11 cellular contexts compared by ENCODE assay signal in the genomic region with DNA sequence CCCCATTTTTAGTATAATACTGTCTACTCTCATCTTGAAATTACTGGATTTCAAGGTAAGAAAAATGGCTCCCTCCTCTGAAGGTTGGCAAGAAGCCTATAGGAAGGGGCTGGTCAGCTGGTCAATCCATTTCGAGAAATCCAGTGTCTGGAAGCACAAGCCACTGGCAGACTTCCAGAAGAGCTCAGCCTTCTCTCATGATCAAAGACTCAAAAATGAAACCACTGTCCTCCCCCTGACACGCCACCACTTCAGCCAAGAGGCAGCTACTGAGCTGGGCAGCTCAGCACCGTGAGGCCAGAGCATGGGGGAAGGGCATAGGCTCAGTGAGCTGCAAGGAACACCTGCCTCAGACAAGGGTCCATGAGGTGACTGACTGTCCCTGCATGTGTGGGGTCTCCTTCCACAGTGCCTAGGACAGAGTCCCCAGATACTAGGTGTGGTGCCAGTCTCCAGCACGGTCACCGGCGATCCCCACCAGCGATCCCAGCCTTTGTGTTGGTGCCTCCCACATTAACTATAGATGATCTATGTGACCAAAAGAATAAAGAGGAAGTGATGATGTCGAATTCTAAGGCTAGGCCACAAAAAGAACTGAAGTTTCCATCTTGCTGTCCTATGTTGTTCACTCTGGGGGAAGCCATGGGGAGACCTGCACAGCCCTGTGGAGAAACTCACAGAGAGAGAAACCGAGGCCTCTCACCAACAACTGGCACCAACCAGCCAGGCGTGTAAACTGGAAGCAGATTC.
DNase-seq lines count a peak whose midpoint lies in the region; ATAC-seq, FAIRE-seq and TF ChIP-seq lines count a peak whose summit lies in the region.
"Had no signal": no experiment of that assay in that cellular context is flagged by ENCODE, and none has a peak within 500 bp of the region (broad histone marks: within the 10 kb centered on the region; RNA-seq: fewer than 3 reads in every experiment).

No MANE protein-coding gene starts in this region.

- in situ Hi-C loops in brain microvascular endothelial cell (cut with HindIII; ENCODE audit: low pct_ligation_motif_present, low sequenced_read_pairs), result no loop called here

- CTCF ChIA-PET in activated CD4-positive, alpha-beta T cell treated with anti-CD3 and anti-CD28 coated beads for 36 hours (lab: Charles Lee), result interaction anchor here (1.0 kb wide), 1 partner anchor 196 kb away, joined by 4 read pairs; no protein-coding TSS in a partner anchor
- CTCF ChIA-PET in activated naive CD4-positive, alpha-beta T cell treated with anti-CD3 and anti-CD28 coated beads, Interleukin-2, amount 10 ng/mL, durations not matched to agents 7 days and 5 days (lab: Charles Lee), result interaction anchor here (1.5 kb wide), 1 partner anchor 12 kb away, joined by 3 read pairs; no protein-coding TSS in a partner anchor

- no peak for TF ChIP-seq POLR2A in thyroid gland (IDR thresholded peaks at IDR 0.05)

- H3K36me3 ChIP-seq in brain microvascular endothelial cell (replicated peaks), result no peaks in the 10 kb centered on the region
- no peaks in the 10 kb centered on the region for H3K36me3 ChIP-seq in left lung
- no peaks in the 10 kb centered on the region for H3K36me3 ChIP-seq in thyroid gland
- H3K36me3 ChIP-seq in small intestine (ENCODE audit: control insufficient read depth in 2 of 2, insufficient read depth in 2 of 2, low read length in 2 of 2), result no peaks in the 10 kb centered on the region

- ATAC-seq in left lung, result peak; percentile 74
- no peak for ATAC-seq in activated CD4-positive, alpha-beta T cell treated with anti-CD3 and anti-CD28 coated beads for 36 hours
- ATAC-seq: Panc1 had no signal

- no peak overlapping the region for H3K27ac ChIP-seq in brain microvascular endothelial cell
- H3K27ac ChIP-seq in left lung, result peak overlapping the region; percentile 47 to 74
- H3K27ac ChIP-seq in thyroid gland, result peak overlapping the region; percentile 46 to 65 (median 57)
- peak overlapping the region in 1 of 2 donors; percentile 30 for H3K27ac ChIP-seq in small intestine (ENCODE audit: low read depth in 1 of 2, low read length in 1 of 2)
- H3K27ac ChIP-seq: 22Rv1 had no signal

- no peak for FAIRE-seq in small intestine (lab: Jason Lieb, UNC)

- H3K27me3 ChIP-seq in brain microvascular endothelial cell (replicated peaks) (no peaks in the 10 kb centered on the region), left lung (no peaks in the 10 kb centered on the region), thyroid gland (no peaks in the 10 kb centered on the region), small intestine (ENCODE audit: control insufficient read depth in 2 of 2, insufficient read depth in 2 of 2, low read length in 2 of 2) (no peaks in the 10 kb centered on the region)

- no peak overlapping the region for H3K27ac Mint-ChIP-seq in activated CD4-positive, alpha-beta T cell treated with anti-CD3 and anti-CD28 coated beads for 36 hours
- H3K27ac Mint-ChIP-seq in activated naive CD4-positive, alpha-beta T cell treated with anti-CD3 and anti-CD28 coated beads, Interleukin-2, amount 10 ng/mL, durations not matched to agents 7 days and 5 days, result no peak overlapping the region

- DNase-seq in NCI-H187 (lab: John Stamatoyannopoulos, UW) (peak; percentile 13 to 37), NCI-H187 treated with DMSO at 0.1 percent for 48 hours (lab: John Stamatoyannopoulos, UW) (no peak), brain microvascular endothelial cell (peak; percentile 92), left lung (peak in 1 of 2 donors; percentile 76), thyroid gland (peak; percentile 91 to 92), small intestine (no peak)
- no peak for DNase-seq in activated CD4-positive, alpha-beta T cell treated with anti-CD3 and anti-CD28 coated beads for 36 hours
- no peak for DNase-seq in activated naive CD4-positive, alpha-beta T cell treated with anti-CD3 and anti-CD28 coated beads, Interleukin-2, amount 10 ng/mL, durations not matched to agents 7 days and 5 days

- WGBS in thyroid gland, 2 donors, result 71 to 83% methylated on average over 8 to 10 of the region's 10 CpGs
- WGBS in small intestine, 3 donors, result 75 to 87% (median 82%) methylated on average over 10 of the region's 10 CpGs

- no peaks in the 10 kb centered on the region for H3K9me3 Mint-ChIP-seq in activated CD4-positive, alpha-beta T cell treated with anti-CD3 and anti-CD28 coated beads for 36 hours (ENCODE audit: low read depth)
- H3K9me3 Mint-ChIP-seq in activated naive CD4-positive, alpha-beta T cell treated with anti-CD3 and anti-CD28 coated beads, Interleukin-2, amount 10 ng/mL, durations not matched to agents 7 days and 5 days, result no peaks in the 10 kb centered on the region
- H3K9me3 Mint-ChIP-seq: central memory CD8-positive, alpha-beta T cell had no signal

- intact Hi-C loops in left lung (cut with DNase I) (no loop called here), thyroid gland (cut with DNase I) (no loop called here)
- intact Hi-C loops in activated CD4-positive, alpha-beta T cell treated with anti-CD3 and anti-CD28 coated beads for 36 hours (cut with DNase I, micrococcal nuclease), result no loop called here

- no peaks in the 10 kb centered on the region for H3K27me3 Mint-ChIP-seq in activated CD4-positive, alpha-beta T cell treated with anti-CD3 and anti-CD28 coated beads for 36 hours
- peaks cover 3% of the 10 kb centered on the region for H3K27me3 Mint-ChIP-seq in activated naive CD4-positive, alpha-beta T cell treated with anti-CD3 and anti-CD28 coated beads, Interleukin-2, amount 10 ng/mL, durations not matched to agents 7 days and 5 days
- H3K27me3 Mint-ChIP-seq: central memory CD8-positive, alpha-beta T cell had no signal

- no peaks in the 10 kb centered on the region for H3K36me3 Mint-ChIP-seq in activated CD4-positive, alpha-beta T cell treated with anti-CD3 and anti-CD28 coated beads for 36 hours (ENCODE audit: low read depth)
- no peaks in the 10 kb centered on the region for H3K36me3 Mint-ChIP-seq in activated naive CD4-positive, alpha-beta T cell treated with anti-CD3 and anti-CD28 coated beads, Interleukin-2, amount 10 ng/mL, durations not matched to agents 7 days and 5 days

- H3K4me3 Mint-ChIP-seq in activated CD4-positive, alpha-beta T cell treated with anti-CD3 and anti-CD28 coated beads for 36 hours, result no peak overlapping the region
- no peak overlapping the region for H3K4me3 Mint-ChIP-seq in activated naive CD4-positive, alpha-beta T cell treated with anti-CD3 and anti-CD28 coated beads, Interleukin-2, amount 10 ng/mL, durations not matched to agents 7 days and 5 days
- H3K4me3 Mint-ChIP-seq: central memory CD8-positive, alpha-beta T cell had no signal

- TF ChIP-seq CTCF in brain microvascular endothelial cell (IDR thresholded peaks at IDR 0.05; ENCODE audit: low read depth, low read length, missing control alignments), result no peak
- no peak for TF ChIP-seq CTCF in left lung (IDR thresholded peaks at IDR 0.05)
- no peak for TF ChIP-seq CTCF in thyroid gland (IDR thresholded peaks at IDR 0.05)

- H3K4me3 ChIP-seq in brain microvascular endothelial cell (ENCODE audit: low read depth, low read length), result no peak overlapping the region
- H3K4me3 ChIP-seq in left lung, result no peak overlapping the region
- no peak overlapping the region for H3K4me3 ChIP-seq in thyroid gland (replicated peaks in 1 of 3)
- H3K4me3 ChIP-seq in small intestine (ENCODE audit: low read depth in 1 of 2, low read length in 2 of 2), result no peak overlapping the region

- POLR2A ChIA-PET in activated CD4-positive, alpha-beta T cell treated with anti-CD3 and anti-CD28 coated beads for 36 hours (lab: Charles Lee), result no interaction called here

- H3K4me1 Mint-ChIP-seq in activated CD4-positive, alpha-beta T cell treated with anti-CD3 and anti-CD28 coated beads for 36 hours, result peaks cover 8% of the 10 kb centered on the region
- peaks cover 16% of the 10 kb centered on the region for H3K4me1 Mint-ChIP-seq in activated naive CD4-positive, alpha-beta T cell treated with anti-CD3 and anti-CD28 coated beads, Interleukin-2, amount 10 ng/mL, durations not matched to agents 7 days and 5 days

- H3K4me1 ChIP-seq in left lung (peaks cover 17 to 27% of the 10 kb centered on the region in 2 donors), thyroid gland (peaks cover 27 to 50% of the 10 kb centered on the region in 2 donors), small intestine (ENCODE audit: control insufficient read depth in 2 of 2, insufficient read depth in 1 of 2, low read depth in 1 of 2, low read length in 1 of 2) (no peaks in the 10 kb centered on the region)

- no peaks in the 10 kb centered on the region for H3K9me3 ChIP-seq in left lung
- no peaks in the 10 kb centered on the region for H3K9me3 ChIP-seq in thyroid gland
- H3K9me3 ChIP-seq in small intestine (ENCODE audit: control insufficient read depth, low read depth), result no peaks in the 10 kb centered on the region

Comparison
In these comparisons a context has a peak if more than half of its experiments do, and no peak if none do; other contexts are left out.
1. DNase-seq: peak in NCI-H187 (2 of 2), brain microvascular endothelial cell (single experiment) and thyroid gland (2 of 2); none in NCI-H187 treated with DMSO at 0.1 percent for 48 hours (single experiment), activated CD4-positive, alpha-beta T cell treated with anti-CD3 and anti-CD28 coated beads for 36 hours (single experiment), small intestine (single experiment) and activated naive CD4-positive, alpha-beta T cell treated with anti-CD3 and anti-CD28 coated beads, Interleukin-2, amount 10 ng/mL, durations not matched to agents 7 days and 5 days (single experiment).